In genomic region chr1:172146149-172146850, GRCh38 we compare ENCODE assay signal across 13 cellular contexts.
DNase-seq lines count a peak whose midpoint lies in the region; ATAC-seq and TF ChIP-seq lines count a peak whose summit lies in the region.
"Had no signal": no experiment of that assay in that cellular context is flagged by ENCODE, and none has a peak within 500 bp of the region (broad histone marks: within the 10 kb centered on the region; RNA-seq: fewer than 3 reads in every experiment).

No MANE protein-coding gene starts in this region.

- peaks cover 22% of the 10 kb centered on the region for H3K4me1 ChIP-seq in SJSA1 (replicated peaks)

- DNase-seq in EL (peak; percentile 24), SJSA1 (ENCODE audit: low read depth in 1 of 2, low spot score in 2 of 2) (peak in 1 of 2 experiments; percentile 22), fibroblast of pulmonary artery (ENCODE audit: low read depth) (peak; percentile 47), skeletal muscle cell (ENCODE audit: low read depth) (no peak), DMS153 treated with DMSO at 0.1 percent for 48 hours (lab: John Stamatoyannopoulos, UW; ENCODE audit: unreplicated experiment) (no peak), SHP77 (lab: John Stamatoyannopoulos, UW) (no peak)
- DNase-seq in activated CD4-positive, alpha-beta T cell treated with anti-CD3 and anti-CD28 coated beads, Interleukin-2, amount 50 U/mL, for 48 hours: no peak
- DNase-seq: activated B cell treated with CpG ODN at 0.5 μM for 24 hours; activated T-cell treated with anti-CD3 and anti-CD28 coated beads, Interleukin-2, amount 50 U/mL, for 72 hours; AML-193; NCI-H226; thyroid gland had no signal

- ATAC-seq in HG02981 (IDR thresholded peaks at IDR 0.05; ENCODE audit: unreplicated experiment): no peak
- ATAC-seq: activated T-cell treated with anti-CD3 and anti-CD28 coated beads, Interleukin-2, amount 50 U/mL, for 72 hours had no signal

- no peak for TF ChIP-seq CTCF in fibroblast of pulmonary artery (IDR thresholded peaks at IDR 0.05; ENCODE audit: low read length, missing control alignments)

- no peaks in the 10 kb centered on the region for H3K9me3 ChIP-seq in SJSA1 (replicated peaks)
- H3K9me3 ChIP-seq: thyroid gland had no signal

- no peaks in the 10 kb centered on the region for H3K27me3 ChIP-seq in SJSA1 (replicated peaks)
- H3K27me3 ChIP-seq: thyroid gland had no signal

- no peak overlapping the region for H3K4me3 ChIP-seq in SJSA1
- no peak overlapping the region for H3K4me3 ChIP-seq in fibroblast of pulmonary artery (replicated peaks; ENCODE audit: low read depth, low read length)
- H3K4me3 ChIP-seq in skeletal muscle cell (ENCODE audit: low read depth, low read length): peak overlapping the region; percentile 85
- H3K4me3 ChIP-seq: thyroid gland had no signal

- peak overlapping the region; percentile 91 for H3K27ac ChIP-seq in SJSA1

- H3K36me3 ChIP-seq in SJSA1: peaks cover 11% of the 10 kb centered on the region
- H3K36me3 ChIP-seq: thyroid gland had no signal

Comparison
In these comparisons a context has a peak if more than half of its experiments do, and no peak if none do; other contexts are left out.
1. DNase-seq: peak in EL (single experiment) and fibroblast of pulmonary artery (single experiment); none in skeletal muscle cell (single experiment), activated CD4-positive, alpha-beta T cell treated with anti-CD3 and anti-CD28 coated beads, Interleukin-2, amount 50 U/mL, for 48 hours (0 of 2), DMS153 treated with DMSO at 0.1 percent for 48 hours (single experiment) and SHP77 (0 of 2).